ENCODE assay signal across 8 cellular contexts in the genomic region with DNA sequence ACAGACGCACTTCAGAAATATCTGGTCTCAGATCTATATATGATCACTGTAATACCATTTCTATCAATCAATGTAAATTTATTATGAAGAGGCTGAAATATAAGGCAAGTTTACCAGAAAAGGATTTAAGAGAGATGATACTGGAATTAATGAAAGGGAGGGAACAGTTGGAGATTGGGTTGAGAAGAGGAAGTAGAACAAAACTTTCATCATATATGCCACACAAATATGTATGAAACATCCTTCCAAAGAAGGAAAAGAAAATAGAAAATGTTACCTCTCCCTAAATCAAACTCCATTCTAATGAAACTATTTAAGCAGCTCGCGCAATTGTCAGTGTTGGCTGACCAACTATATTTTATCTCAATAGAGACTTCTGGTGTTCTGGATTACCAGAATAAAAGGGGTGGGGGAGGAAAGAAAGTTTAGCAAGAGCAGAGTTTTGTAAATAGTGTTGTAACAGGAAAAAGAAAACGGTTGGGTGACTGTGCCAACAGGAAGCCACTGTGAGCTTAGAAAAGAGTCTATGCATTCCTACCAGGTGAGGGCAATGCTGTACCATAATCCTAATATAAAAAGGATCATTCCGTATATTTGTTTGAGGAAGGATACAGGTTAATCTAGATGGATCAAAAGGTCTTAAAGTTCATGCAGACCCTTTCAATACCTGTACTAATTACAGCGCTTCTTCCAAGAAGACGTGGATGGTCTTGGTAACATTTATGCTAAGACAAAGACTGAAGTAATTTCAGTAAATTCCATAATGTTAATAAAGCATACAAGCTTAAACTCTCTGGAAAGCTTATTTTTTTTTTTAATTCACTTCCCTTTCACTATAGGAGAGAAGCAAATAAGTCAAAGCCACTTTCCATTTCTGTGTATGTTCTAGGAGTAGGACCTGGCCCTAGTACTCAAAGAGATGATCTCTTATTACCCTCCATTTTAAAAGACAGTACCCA. TPM values are rescaled to one million over a fixed set of nuclear protein-coding genes. Genes with fewer than 3 reads are reported as not detected.
DNase-seq lines count a peak whose midpoint lies in the region; ATAC-seq and TF ChIP-seq lines count a peak whose summit lies in the region.

No MANE protein-coding gene starts in this region.

- H3K36me3 ChIP-seq in OCI-LY3 (replicated peaks; ENCODE audit: low read depth, low read length) (peaks cover 42% of the 10 kb centered on the region), upper lobe of left lung (peaks cover 0 to 59% (median 5%) of the 10 kb centered on the region in 4 donors)

- peaks cover 11% of the 10 kb centered on the region for H3K9me3 Mint-ChIP-seq in MCF 10A (ENCODE audit: unreplicated experiment)

- H3K9me3 ChIP-seq in OCI-LY3 (ENCODE audit: insufficient read depth, low read length): peaks cover 25% of the 10 kb centered on the region; the same call in 1 of the 2 replicates
- peaks cover 4 to 14% (median 13%) of the 10 kb centered on the region in 4 donors for H3K9me3 ChIP-seq in upper lobe of left lung

- H3K4me1 ChIP-seq in OCI-LY3 (ENCODE audit: low read length) (no peaks in the 10 kb centered on the region), upper lobe of left lung (peaks cover 12 to 19% (median 18%) of the 10 kb centered on the region in 4 donors)

- no peak overlapping the region for H3K27ac ChIP-seq in OCI-LY3 (ENCODE audit: low read length)
- peak overlapping the region; percentile 60 to 85 (median 72) for H3K27ac ChIP-seq in upper lobe of left lung

- peaks cover 65% of the 10 kb centered on the region for H3K36me3 Mint-ChIP-seq in MCF 10A (ENCODE audit: insufficient read depth, unreplicated experiment)

- H4K20me1 ChIP-seq in OCI-LY3 (ENCODE audit: insufficient read depth, low read length): no peaks in the 10 kb centered on the region

- H3K27me3 Mint-ChIP-seq in MCF 10A (ENCODE audit: insufficient read depth, unreplicated experiment): no peaks in the 10 kb centered on the region

- no peak overlapping the region for H2AFZ ChIP-seq in OCI-LY3 (ENCODE audit: low read depth, low read length)

- intact Hi-C loops in MCF 10A (cut with micrococcal nuclease): loop anchor here (2.0 to 5.0 kb wide), 2 partner anchors 264 to 547 kb away; no protein-coding TSS in a partner anchor

- no peak overlapping the region for H3K4me3 Mint-ChIP-seq in MCF 10A (ENCODE audit: unreplicated experiment)

- TF ChIP-seq CTCF in OCI-LY3 (IDR thresholded peaks at IDR 0.05; ENCODE audit: low read depth, low read length) (peak; percentile 64), MCF 10A (IDR thresholded peaks at IDR 0.05; ENCODE audit: unreplicated experiment) (peak; percentile 59), upper lobe of left lung (IDR thresholded peaks at IDR 0.05) (peak; percentile 50 to 86 (median 70))

- no peak overlapping the region for H3K4me3 ChIP-seq in OCI-LY3 (ENCODE audit: low read length)
- H3K4me3 ChIP-seq in upper lobe of left lung: no peak overlapping the region

- TF ChIP-seq EP300 in upper lobe of left lung (IDR thresholded peaks at IDR 0.05): peak in 2 of 4 donors; percentile 3 to 80

- peak overlapping the region; percentile 82 for H3K27ac Mint-ChIP-seq in MCF 10A (ENCODE audit: low read depth, unreplicated experiment)

- 30% methylated on average over 7 of the region's 7 CpGs for WGBS in upper lobe of left lung, 2 donors

- no peak overlapping the region for H3K9ac ChIP-seq in OCI-LY3 (ENCODE audit: low read length)

- H3K4me1 Mint-ChIP-seq in MCF 10A (ENCODE audit: insufficient read depth, unreplicated experiment): peaks cover 8% of the 10 kb centered on the region

- POLR2A ChIA-PET in HEK293T (lab: Yijun Ruan, JAX) (interaction anchor here (0.9 kb wide), 1 partner anchor 15 kb away, joined by 3 read pairs; a partner anchor contains a TSS), MCF 10A (lab: Yijun Ruan, JAX) (interaction anchor here (0.5 to 1.9 kb wide), 4 partner anchors 14 to 157 kb away, joined by 3 to 19 read pairs (median 10); a partner anchor contains a TSS)

- peak in 1 of 4 donors; percentile 32 for TF ChIP-seq POLR2A in upper lobe of left lung (IDR thresholded peaks at IDR 0.05)

- DNase-seq in CD1c-positive myeloid dendritic cell (ENCODE audit: extremely low spot score): peak; percentile 46
- peak; percentile 31 for DNase-seq in HEK293T (ENCODE audit: extremely low spot score)
- DNase-seq in MCF 10A (ENCODE audit: unreplicated experiment): peak; percentile 84
- peak; percentile 66 for DNase-seq in left lobe of liver (ENCODE audit: low spot score)
- DNase-seq in upper lobe of left lung: peak in 1 of 2 donors; percentile 69

- H3K4me2 ChIP-seq in OCI-LY3 (ENCODE audit: low read length): no peak overlapping the region

- CTCF ChIA-PET in HEK293T (lab: Yijun Ruan, JAX): interaction anchor here (0.6 to 1.0 kb wide), 5 partner anchors 12 to 1268 kb away, joined by 3 to 8 read pairs (median 5); no protein-coding TSS in a partner anchor
- CTCF ChIA-PET in MCF 10A (lab: Yijun Ruan, JAX): interaction anchor here (0.5 to 2.4 kb wide), 18 partner anchors 13 to 1182 kb away, joined by 3 to 13 read pairs (median 4); a partner anchor contains a TSS

- H3K27me3 ChIP-seq in OCI-LY3 (ENCODE audit: low read depth, low read length): no peaks in the 10 kb centered on the region
- H3K27me3 ChIP-seq in upper lobe of left lung: no peaks in the 10 kb centered on the region

- no TSS peak for BruUV-seq in MCF 10A (replicated peaks; lab: Mats Ljungman, UMichigan)

- H3K79me2 ChIP-seq in OCI-LY3 (ENCODE audit: low read length): no peaks in the 10 kb centered on the region

- ATAC-seq in left lobe of liver: peak; percentile 99
- peak; percentile 91 to 92 for ATAC-seq in upper lobe of left lung (ENCODE audit: low FRiP score in 2 of 2)
- ATAC-seq in activated CD4-positive, CD25-positive, alpha-beta regulatory T cell treated with anti-CD3 and anti-CD28 coated beads, Interleukin-2, amount 50 U/mL, for 24 hours: no peak
- ATAC-seq in GM18858 (IDR thresholded peaks at IDR 0.05; ENCODE audit: unreplicated experiment): no peak

TF ChIP-seq in HEK293T, 16 proteins besides CTCF, POLR2A, EP300 and RAD21:
- TF ChIP-seq HDGF (IDR thresholded peaks at IDR 0.05; ENCODE audit: borderline replicate concordance) (no peak), FOXK2 (IDR thresholded peaks at IDR 0.05) (no peak), SP1 (IDR thresholded peaks at IDR 0.05) (no peak), CTBP1 (IDR thresholded peaks at IDR 0.05; ENCODE audit: borderline replicate concordance) (no peak), ARNT (IDR thresholded peaks at IDR 0.05) (no peak), FOXA1 (IDR thresholded peaks at IDR 0.05) (no peak), L3MBTL2 (conservative IDR thresholded peaks at IDR 0.05) (no peak), NFRKB (IDR thresholded peaks at IDR 0.05) (no peak), SUZ12 (IDR thresholded peaks at IDR 0.05) (no peak), ELF4 (IDR thresholded peaks at IDR 0.05) (no peak), BHLHE40 (IDR thresholded peaks at IDR 0.05; ENCODE audit: borderline replicate concordance) (no peak), LEF1 (IDR thresholded peaks at IDR 0.05; ENCODE audit: borderline replicate concordance) (no peak), ZNF384 (IDR thresholded peaks at IDR 0.05) (no peak), FOXM1 (IDR thresholded peaks at IDR 0.05; ENCODE audit: borderline replicate concordance) (no peak), TARDBP (IDR thresholded peaks at IDR 0.05) (no peak)
- TF ChIP-seq, protein P1, sequence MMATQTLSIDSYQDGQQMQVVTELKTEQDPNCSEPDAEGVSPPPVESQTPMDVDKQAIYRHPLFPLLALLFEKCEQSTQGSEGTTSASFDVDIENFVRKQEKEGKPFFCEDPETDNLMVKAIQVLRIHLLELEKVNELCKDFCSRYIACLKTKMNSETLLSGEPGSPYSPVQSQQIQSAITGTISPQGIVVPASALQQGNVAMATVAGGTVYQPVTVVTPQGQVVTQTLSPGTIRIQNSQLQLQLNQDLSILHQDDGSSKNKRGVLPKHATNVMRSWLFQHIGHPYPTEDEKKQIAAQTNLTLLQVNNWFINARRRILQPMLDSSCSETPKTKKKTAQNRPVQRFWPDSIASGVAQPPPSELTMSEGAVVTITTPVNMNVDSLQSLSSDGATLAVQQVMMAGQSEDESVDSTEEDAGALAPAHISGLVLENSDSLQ (IDR thresholded peaks at IDR 0.05): no peak

RNA-seq across cellular contexts. Expression of a gene that starts 14.5 kb away (rescaled TPM):
- total RNA-seq in MCF 10A (2022) (43.8 and 44.3 TPM in 2 replicates), left lobe of liver (8.4 TPM), upper lobe of left lung (10 to 100 TPM in 2 of 6 donors, 1 to 10 TPM in 4; 2.1 to 18.5 (median 5.9) TPM)

RNA-seq across cellular contexts. Expression of a gene that starts 24.7 kb away (rescaled TPM):
- total RNA-seq in MCF 10A (2022): 58.5 and 74.3 TPM in 2 replicates
- total RNA-seq in left lobe of liver: 73.2 TPM
- total RNA-seq in upper lobe of left lung: 100 to 1,000 TPM in 3 of 6 donors, 10 to 100 TPM in 3; 19.9 to 168 (median 114) TPM

RNA-seq across cellular contexts. Expression of a gene that starts 43.9 kb away (rescaled TPM):
- total RNA-seq in MCF 10A (2022): 0.05 TPM in 1 of 2 replicates, not detected in the other
- total RNA-seq in left lobe of liver: 1.7 TPM
- 10 to 100 TPM; 33.8 to 65.0 (median 39.7) TPM for total RNA-seq in upper lobe of left lung

Comparison
In these comparisons a context has a peak if more than half of its experiments do, and no peak if none do; other contexts are left out.
1. ATAC-seq: peak in left lobe of liver (single experiment) and upper lobe of left lung (2 of 2); none in activated CD4-positive, CD25-positive, alpha-beta regulatory T cell treated with anti-CD3 and anti-CD28 coated beads, Interleukin-2, amount 50 U/mL, for 24 hours (0 of 2) and GM18858 (single experiment).
2. RNA of a gene that starts 43.9 kb away (total RNA-seq): 33.8 to 65.0 TPM in upper lobe of left lung; 1.7 TPM in left lobe of liver (single experiment) and 0.05 TPM in MCF 10A; every median in the first group is over 10 times any median in the second.
3. Peak in every context shown above with its lines, with median percentiles within 50 percentile points of each other: CTCF ChIP-seq.